Comparison of ENCODE assay signal across 11 cellular contexts in genomic region chrX:1261771-1262170, GRCh38. TPM values are rescaled to one million over a fixed set of nuclear protein-coding genes. Genes with fewer than 3 reads are reported as not detected.
DNase-seq lines count a peak whose midpoint lies in the region; ATAC-seq and TF ChIP-seq lines count a peak whose summit lies in the region.
"Not testable (repeated sequence)": the region's sequence is repeated elsewhere in the genome, so short reads cannot be mapped to it uniquely, and the experiment has no call there.
"Had no signal": no experiment of that assay in that cellular context is flagged by ENCODE, and none has a peak within 500 bp of the region (broad histone marks: within the 10 kb centered on the region; RNA-seq: fewer than 3 reads in every experiment).

No MANE protein-coding gene starts in this region.

- H3F3A ChIP-seq in GM23338 (replicated peaks; ENCODE audit: low read depth), result not testable (repeated sequence)
- H3F3A ChIP-seq in neural progenitor cell (ENCODE audit: low read depth), result peaks cover 33% of the 10 kb centered on the region

- peak overlapping the region; percentile 88 for H3K14ac ChIP-seq in trophoblast cell (ENCODE audit: low read length)

- H3K9me2 ChIP-seq in GM23338 (ENCODE audit: insufficient read depth), result not testable (repeated sequence)

- peak overlapping the region; percentile 88 for H2BK120ac ChIP-seq in trophoblast cell (ENCODE audit: insufficient read depth, low read length, poor library complexity)

- not testable (repeated sequence) for TF ChIP-seq CTCF in GM23338 (conservative IDR thresholded peaks at IDR 0.05; ENCODE audit: low read depth in 2 of 2); WERI-Rb-1 (IDR thresholded peaks at IDR 0.05; ENCODE audit: low read depth, low read length); neural progenitor cell (IDR thresholded peaks at IDR 0.05)

- peak overlapping the region; percentile 84 for H2BK12ac ChIP-seq in trophoblast cell (ENCODE audit: low read length)

- H3K4me1 Mint-ChIP-seq in GM23338, neural progenitor cell: not testable (repeated sequence)

- H3K27ac Mint-ChIP-seq in GM23338, neural progenitor cell: not testable (repeated sequence)

- not testable (repeated sequence) for H3K4me3 ChIP-seq in BLaER1 treated with 17β-estradiol and CSF1 and Interleukin-3, amounts not matched to agents 10 nM and 100 nM; GM23338; WERI-Rb-1 (ENCODE audit: low read depth, low read length); neural progenitor cell; trophoblast cell (ENCODE audit: low read depth, low read length)

- H3K79me1 ChIP-seq in trophoblast cell (ENCODE audit: low read length), result peaks cover 36% of the 10 kb centered on the region

- peaks cover 42% of the 10 kb centered on the region for H3K36me3 Mint-ChIP-seq in GM23338 (ENCODE audit: low read depth)
- peaks cover 10% of the 10 kb centered on the region for H3K36me3 Mint-ChIP-seq in neural progenitor cell

- H3K9ac ChIP-seq in BLaER1 treated with 17β-estradiol and CSF1 and Interleukin-3, amounts not matched to agents 10 nM and 100 nM; neural progenitor cell; trophoblast cell (ENCODE audit: low read length): not testable (repeated sequence)

- H2AFZ ChIP-seq in GM23338; neural progenitor cell (replicated peaks); trophoblast cell (ENCODE audit: insufficient read depth, low read length, poor library complexity): not testable (repeated sequence)

- H3K79me2 ChIP-seq in GM23338 (replicated peaks; ENCODE audit: insufficient read depth); neural progenitor cell (ENCODE audit: low read depth); trophoblast cell (ENCODE audit: control insufficient read depth, insufficient read depth, low read length, poor library complexity): not testable (repeated sequence)

- peak overlapping the region; percentile 67 for H3K18ac ChIP-seq in trophoblast cell (ENCODE audit: low read length)

- not testable (repeated sequence) for H3K4me1 ChIP-seq in BLaER1 treated with 17β-estradiol and CSF1 and Interleukin-3, amounts not matched to agents 10 nM and 100 nM; GM23338 (ENCODE audit: insufficient read depth); neural progenitor cell
- peaks cover 35 to 37% of the 10 kb centered on the region in 2 experiments for H3K4me1 ChIP-seq in trophoblast cell (ENCODE audit: control insufficient read depth in 1 of 2, insufficient read depth in 2 of 2, low read length in 2 of 2)

- H4K91ac ChIP-seq in trophoblast cell (ENCODE audit: low read depth, low read length), result peak overlapping the region; percentile 96

- H3K4me2 ChIP-seq in BLaER1 treated with 17β-estradiol and CSF1 and Interleukin-3, amounts not matched to agents 10 nM and 100 nM, result peak overlapping the region in 6 of 11 experiments; percentile 3 to 46 (median 18); a peak in 7 of 22 replicates
- not testable (repeated sequence) for H3K4me2 ChIP-seq in GM23338; neural progenitor cell; trophoblast cell (ENCODE audit: low read length)

- DNase-seq in GM23338 (ENCODE audit: low spot score); neural progenitor cell (ENCODE audit: low spot score): not testable (repeated sequence)
- DNase-seq in WERI-Rb-1 (peak; percentile 8), Right ventricle myocardium superior (peak; percentile 2), trophoblast cell (peak; percentile 66 to 67)

- not testable (repeated sequence) for H3K36me3 ChIP-seq in BLaER1 treated with 17β-estradiol and CSF1 and Interleukin-3, amounts not matched to agents 10 nM and 100 nM; GM23338 (ENCODE audit: insufficient read depth); WERI-Rb-1; neural progenitor cell; trophoblast cell (ENCODE audit: control insufficient read depth in 1 of 2, insufficient read depth in 2 of 2, low read length in 2 of 2)

- WGBS in trophoblast cell (ENCODE audit: extremely low coverage, insufficient coverage, insufficient read length), result no CpG with 5 or more reads among the region's 9 CpGs

- not testable (repeated sequence) for H4K20me1 ChIP-seq in BLaER1 treated with 17β-estradiol and CSF1 and Interleukin-3, amounts not matched to agents 10 nM and 100 nM; GM23338 (replicated peaks; ENCODE audit: insufficient read depth); neural progenitor cell (ENCODE audit: low read depth)

- intact Hi-C loops in Right ventricle myocardium superior (cut with DNase I), result not testable (repeated sequence)

- H2AK5ac ChIP-seq in trophoblast cell (ENCODE audit: low read length), result peak overlapping the region; percentile 47

- H3K4me3 Mint-ChIP-seq in GM23338, neural progenitor cell: not testable (repeated sequence)

- peak overlapping the region; percentile 82 for H4K8ac ChIP-seq in trophoblast cell (ENCODE audit: low read depth, low read length)

- H2BK5ac ChIP-seq in trophoblast cell (ENCODE audit: low read depth, low read length, poor library complexity), result peak overlapping the region; percentile 94

- H3K27me3 Mint-ChIP-seq in GM23338 (ENCODE audit: insufficient read depth, low read depth, poor library complexity); neural progenitor cell (ENCODE audit: insufficient read depth, low read depth): not testable (repeated sequence)

- H3K4ac ChIP-seq in trophoblast cell (ENCODE audit: low read depth, low read length), result peak overlapping the region; percentile 58

- not testable (repeated sequence) for H3K27ac ChIP-seq in BLaER1 treated with 17β-estradiol and CSF1 and Interleukin-3, amounts not matched to agents 10 nM and 100 nM; WERI-Rb-1
- peak overlapping the region; percentile 45; the same call in 1 of the 2 replicates for H3K27ac ChIP-seq in GM23338 (ENCODE audit: low read depth)
- peak overlapping the region; percentile 37 for H3K27ac ChIP-seq in neural progenitor cell
- H3K27ac ChIP-seq in trophoblast cell (ENCODE audit: low read depth, low read length), result peak overlapping the region; percentile 95

- not testable (repeated sequence) for H3K27me3 ChIP-seq in BLaER1 treated with 17β-estradiol and CSF1 and Interleukin-3, amounts not matched to agents 10 nM and 100 nM; GM23338 (ENCODE audit: insufficient read depth); neural progenitor cell; trophoblast cell (ENCODE audit: insufficient read depth, low read length)
- peaks cover 12% of the 10 kb centered on the region for H3K27me3 ChIP-seq in WERI-Rb-1 (ENCODE audit: insufficient read depth, low read depth, severe bottlenecking)

- H3K23ac ChIP-seq in trophoblast cell (ENCODE audit: low read length), result not testable (repeated sequence)

- H4K12ac ChIP-seq in trophoblast cell (ENCODE audit: low read depth, low read length), result not testable (repeated sequence)

- H3K9me3 Mint-ChIP-seq in GM23338, result peaks cover 89% of the 10 kb centered on the region
- not testable (repeated sequence) for H3K9me3 Mint-ChIP-seq in neural progenitor cell

- peaks cover 0 to 12% (median 9%) of the 10 kb centered on the region in 11 experiments; a peak in 11 of 22 replicates for H3K9me3 ChIP-seq in BLaER1 treated with 17β-estradiol and CSF1 and Interleukin-3, amounts not matched to agents 10 nM and 100 nM (replicated peaks in 1 of 11)
- not testable (repeated sequence) for H3K9me3 ChIP-seq in WERI-Rb-1 (ENCODE audit: severe bottlenecking); neural progenitor cell (ENCODE audit: low read depth); trophoblast cell (ENCODE audit: insufficient read depth, low read depth, low read length)

- not testable (repeated sequence) for ATAC-seq in GM23338; Right ventricle myocardium superior (ENCODE audit: poor library complexity)

RNA-seq across cellular contexts. Expression of gene CSF2RA, which starts 6.8 kb away (rescaled TPM):
- 2.7 and 4.5 TPM in 2 replicates for total RNA-seq in GM23338 (2014; rRNA removed; shearing (Covaris generic))
- polyA plus RNA-seq in GM23338 (2016; fragmentation: Nextera tagmentation; extraction: Ambion mirVana), result 1.7 and 4.2 TPM in 2 replicates
- total RNA-seq in Right ventricle myocardium superior, result 2.9 TPM
- total RNA-seq in neural progenitor cell (ENCODE audit: low replicate concordance), result 4.6 and 5.8 TPM in 2 replicates
- 38.6 and 43.2 TPM in 2 replicates for polyA plus RNA-seq in trophoblast cell (2013)
- total RNA-seq: A673; CD4-positive, CD25-positive, alpha-beta regulatory T cell had no signal
- polyA plus RNA-seq: AG04450; CD4-positive, CD25-positive, alpha-beta regulatory T cell; CD8-positive, alpha-beta memory T cell had no signal

RNA-seq across cellular contexts. Expression of gene CRLF2, which starts 49.3 kb away (rescaled TPM):
- not detected in 2 replicates for total RNA-seq in GM23338 (2014; rRNA removed; shearing (Covaris generic))
- not detected in 2 replicates for polyA plus RNA-seq in GM23338 (2016; fragmentation: Nextera tagmentation; extraction: Ambion mirVana)
- not detected for total RNA-seq in Right ventricle myocardium superior
- total RNA-seq in neural progenitor cell (ENCODE audit: low replicate concordance), result not detected in 2 replicates
- not detected in 2 replicates for polyA plus RNA-seq in trophoblast cell (2013)
- total RNA-seq: A673 had no signal
- polyA plus RNA-seq: AG04450; CD4-positive, alpha-beta memory T cell; CD8-positive, alpha-beta memory T cell had no signal
